15 cellular contexts compared by ENCODE assay signal in the genomic region with DNA sequence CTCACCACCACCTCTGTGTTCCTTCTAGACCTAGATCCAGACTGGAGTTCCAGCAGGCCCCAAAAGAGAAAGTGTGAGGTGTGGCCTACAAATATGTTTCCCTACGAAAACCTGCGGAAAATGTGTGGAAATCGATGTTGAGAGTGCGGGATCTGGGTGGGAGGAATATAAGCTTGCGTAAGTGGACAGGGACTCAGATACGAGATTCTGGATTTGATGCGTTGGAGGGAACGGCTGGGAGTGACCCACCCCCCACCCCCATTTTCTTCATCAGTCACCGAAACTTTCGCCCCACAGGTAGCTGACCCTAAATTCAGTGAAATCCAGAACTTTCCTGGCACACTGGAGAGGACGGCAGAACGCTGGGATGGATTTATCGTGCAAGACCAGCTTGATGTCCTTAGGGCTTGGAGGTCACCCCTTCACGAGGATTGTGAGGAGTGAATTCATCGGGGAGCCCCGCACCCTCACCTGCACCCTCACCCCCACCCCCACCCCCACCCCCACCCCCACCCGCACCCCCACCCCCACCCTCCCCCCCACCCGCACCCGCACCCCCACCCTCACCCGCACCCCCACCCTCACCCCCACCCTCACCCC. TPM values are rescaled to one million over a fixed set of nuclear protein-coding genes. Genes with fewer than 3 reads are reported as not detected.
A peak's percentile ranks its signal among the peaks of the same experiment; 100 is the strongest.
DNase-seq lines count a peak whose midpoint lies in the region; ATAC-seq and FAIRE-seq lines count a peak whose summit lies in the region.
"Had no signal": no experiment of that assay in that cellular context is flagged by ENCODE, and none has a peak within 500 bp of the region (broad histone marks: within the 10 kb centered on the region; RNA-seq: fewer than 3 reads in every experiment).

No MANE protein-coding gene starts in this region.

- H3K27me3 ChIP-seq in skeletal muscle tissue (ENCODE audit: control insufficient read depth in 3 of 3, insufficient read depth in 3 of 3, low read length in 3 of 3), result peaks cover 0 to 2% (median 0%) of the 10 kb centered on the region in 3 donors

- no peak overlapping the region for H3K4me3 Mint-ChIP-seq in central memory CD8-positive, alpha-beta T cell
- H3K4me3 Mint-ChIP-seq: activated CD8-positive, alpha-beta memory T cell treated with anti-CD3 and anti-CD28 coated beads, Interleukin-2, amount 10 ng/mL, durations not matched to agents 7 days and 5 days had no signal

- no peak overlapping the region for H3K4me3 ChIP-seq in skeletal muscle tissue (ENCODE audit: low read length in 3 of 3)

- ATAC-seq in activated naive CD4-positive, alpha-beta T cell treated with anti-CD3 and anti-CD28 coated beads, Interleukin-2, amount 50 U/mL, for 72 hours, result no peak
- ATAC-seq in central memory CD8-positive, alpha-beta T cell (replicated peaks; ENCODE audit: extremely low read depth, poor library complexity, severe bottlenecking), result no peak

- H3K9me3 Mint-ChIP-seq in activated naive CD4-positive, alpha-beta T cell treated with anti-CD3 and anti-CD28 coated beads, Interleukin-2, amount 50 U/mL, for 72 hours, result no peaks in the 10 kb centered on the region
- H3K9me3 Mint-ChIP-seq in central memory CD8-positive, alpha-beta T cell, result no peaks in the 10 kb centered on the region
- H3K9me3 Mint-ChIP-seq: stimulated activated naive CD8-positive, alpha-beta T cell treated with anti-CD3 and anti-CD28 coated beads, Interleukin-15, Interleukin-2, amounts not matched to agents 100 ng/mL and 50 ng/mL, for 24 hours; T-helper 2 cell treated with Interferon-gamma antibody and Interleukin-4, amounts not matched to agents 5 μg/mL and 100 μg/mL, for 36 hours had no signal

- no peaks in the 10 kb centered on the region for H3K36me3 Mint-ChIP-seq in activated naive CD4-positive, alpha-beta T cell treated with anti-CD3 and anti-CD28 coated beads, Interleukin-2, amount 50 U/mL, for 72 hours
- H3K36me3 Mint-ChIP-seq in central memory CD8-positive, alpha-beta T cell (ENCODE audit: insufficient read depth), result no peaks in the 10 kb centered on the region
- H3K36me3 Mint-ChIP-seq: activated CD8-positive, alpha-beta memory T cell treated with anti-CD3 and anti-CD28 coated beads, Interleukin-2, amount 10 ng/mL, durations not matched to agents 7 days and 5 days had no signal

- H3K27ac Mint-ChIP-seq in activated naive CD4-positive, alpha-beta T cell treated with anti-CD3 and anti-CD28 coated beads, Interleukin-2, amount 50 U/mL, for 72 hours, result peak overlapping the region; percentile 44 to 86
- H3K27ac Mint-ChIP-seq in central memory CD8-positive, alpha-beta T cell (ENCODE audit: low read depth), result peak overlapping the region; percentile 30
- H3K27ac Mint-ChIP-seq: activated CD8-positive, alpha-beta memory T cell treated with anti-CD3 and anti-CD28 coated beads, Interleukin-2, amount 10 ng/mL, durations not matched to agents 7 days and 5 days had no signal

- peaks cover 23 to 29% (median 25%) of the 10 kb centered on the region in 3 donors for H3K4me1 ChIP-seq in skeletal muscle tissue (ENCODE audit: control insufficient read depth in 3 of 3, insufficient read depth in 3 of 3, low read length in 3 of 3)

- peaks cover 14% of the 10 kb centered on the region for H3K4me1 Mint-ChIP-seq in central memory CD8-positive, alpha-beta T cell

- DNase-seq in activated naive CD4-positive, alpha-beta T cell treated with anti-CD3 and anti-CD28 coated beads, Interleukin-2, amount 50 U/mL, for 72 hours (ENCODE audit: low spot score in 2 of 2), result no peak
- no peak for DNase-seq in activated naive CD4-positive, alpha-beta T cell treated with Interleukin-2 at 50 U/mL for 16 hours
- DNase-seq in M059J (ENCODE audit: low read depth), result peak; percentile 54
- DNase-seq in central memory CD8-positive, alpha-beta T cell (ENCODE audit: low spot score in 2 of 2), result no peak
- DNase-seq in frontal cortex (ENCODE audit: low spot score in 2 of 2), result no peak
- no peak for DNase-seq in stimulated activated CD4-positive, alpha-beta T cell treated with anti-CD3 and anti-CD28 coated beads, Interleukin-15, amount 100 ng/mL, for 24 hours
- no peak for DNase-seq in H4 (ENCODE audit: low spot score)
- DNase-seq: activated CD8-positive, alpha-beta memory T cell treated with anti-CD3 and anti-CD28 coated beads, Interleukin-2, amount 10 ng/mL, durations not matched to agents 7 days and 5 days; AML-193; NCI-H1048; stimulated activated CD4-positive, alpha-beta T cell treated with anti-CD3 and anti-CD28 coated beads, Interleukin-2, amount 100 ng/mL, for 24 hours had no signal

- no peaks in the 10 kb centered on the region for H3K9me3 ChIP-seq in skeletal muscle tissue (ENCODE audit: control insufficient read depth in 3 of 3, low read length in 3 of 3)

- H3K27me3 Mint-ChIP-seq in central memory CD8-positive, alpha-beta T cell, result peaks cover 9% of the 10 kb centered on the region

- H3K27ac ChIP-seq in skeletal muscle tissue (ENCODE audit: low read depth, low read length), result peak overlapping the region; percentile 25

- FAIRE-seq in frontal cortex (lab: Jason Lieb, UNC), result no peak
- FAIRE-seq: islet of Langerhans had no signal

- no peak overlapping the region for H3K9ac ChIP-seq in skeletal muscle tissue (ENCODE audit: low read depth in 1 of 3, low read length in 3 of 3)

- H3K36me3 ChIP-seq in skeletal muscle tissue (ENCODE audit: control insufficient read depth in 3 of 3, insufficient read depth in 3 of 3, low read length in 3 of 3), result no peaks in the 10 kb centered on the region

RNA-seq across cellular contexts. Expression of a gene that starts 13.2 kb away (rescaled TPM):
- 1 to 10 TPM; 3.5 to 5.7 TPM for total RNA-seq in activated naive CD4-positive, alpha-beta T cell treated with anti-CD3 and anti-CD28 coated beads, Interleukin-2, amount 50 U/mL, for 72 hours
- 13.8 and 19.1 TPM in 2 replicates for total RNA-seq in M059J (2014; rRNA removed; shearing (Covaris generic))
- total RNA-seq in skeletal muscle tissue (6.3 TPM), frontal cortex (6.1 TPM)
- total RNA-seq in H4 (2014; rRNA removed; shearing (Covaris generic)), result 10.3 and 11.7 TPM in 2 replicates

RNA-seq across cellular contexts. Expression of a gene that starts 51.5 kb away (rescaled TPM):
- total RNA-seq in activated naive CD4-positive, alpha-beta T cell treated with anti-CD3 and anti-CD28 coated beads, Interleukin-2, amount 50 U/mL, for 72 hours, result 10 to 100 TPM; 40.1 to 52.7 TPM
- 26.1 and 42.6 TPM in 2 replicates for total RNA-seq in M059J (2014; rRNA removed; shearing (Covaris generic))
- 35.0 TPM for total RNA-seq in skeletal muscle tissue
- 37.5 TPM for total RNA-seq in frontal cortex
- total RNA-seq in H4 (2014; rRNA removed; shearing (Covaris generic)), result 14.7 and 16.9 TPM in 2 replicates

RNA-seq across cellular contexts. Expression of a gene that starts 58.0 kb away (rescaled TPM):
- not detected for total RNA-seq in activated naive CD4-positive, alpha-beta T cell treated with anti-CD3 and anti-CD28 coated beads, Interleukin-2, amount 50 U/mL, for 72 hours
- total RNA-seq in M059J (2014; rRNA removed; shearing (Covaris generic)), result 0.17 TPM in 1 of 2 replicates, not detected in the other
- 8.9 TPM for total RNA-seq in skeletal muscle tissue
- total RNA-seq in frontal cortex, result 10.2 TPM
- total RNA-seq in H4 (2014; rRNA removed; shearing (Covaris generic)), result not detected in 2 replicates
